ENCODE assay signal across 29 cellular contexts in genomic region chr16:30518552-30518951, GRCh38. TPM values are rescaled to one million over a fixed set of nuclear protein-coding genes. Genes with fewer than 3 reads are reported as not detected.
DNase-seq lines count a peak whose midpoint lies in the region; ATAC-seq and TF ChIP-seq lines count a peak whose summit lies in the region.
"Had no signal": no experiment of that assay in that cellular context is flagged by ENCODE, and none has a peak within 500 bp of the region (broad histone marks: within the 10 kb centered on the region; RNA-seq: fewer than 3 reads in every experiment).

No MANE protein-coding gene starts in this region.

- H2AFZ ChIP-seq in OCI-LY7 (ENCODE audit: low read length): no peak overlapping the region

- ATAC-seq in activated T-cell treated with anti-CD3 and anti-CD28 coated beads, Interleukin-2, amount 50 U/mL, for 4 hours: no peak
- ATAC-seq in naive thymus-derived CD8-positive, alpha-beta T cell: no peak
- ATAC-seq: A549, Panc1 had no signal

- peaks cover 78% of the 10 kb centered on the region for H3K36me3 ChIP-seq in OCI-LY7 (ENCODE audit: insufficient read depth, low read length)
- H3K36me3 ChIP-seq: brain microvascular endothelial cell had no signal

- no peak overlapping the region for H3K4me3 ChIP-seq in OCI-LY7 (ENCODE audit: low read depth, low read length, poor library complexity, severe bottlenecking)
- H3K4me3 ChIP-seq: A549, skin epidermis, upper lobe of left lung had no signal

- peaks cover 89% of the 10 kb centered on the region for H3K36me3 Mint-ChIP-seq in activated T-cell treated with anti-CD3 and anti-CD28 coated beads, Interleukin-2, amount 50 U/mL, for 24 hours (ENCODE audit: low read depth)
- H3K36me3 Mint-ChIP-seq in activated T-cell treated with anti-CD3 and anti-CD28 coated beads, Interleukin-2, amount 50 U/mL, for 4 hours (ENCODE audit: insufficient read depth): peaks cover 39% of the 10 kb centered on the region
- peaks cover 54% of the 10 kb centered on the region for H3K36me3 Mint-ChIP-seq in activated T-helper 1 cell treated with anti-CD3 and anti-CD28 coated beads, Interleukin-12 subunit alpha, Interleukin-12 subunit beta, Interleukin-2, Interleukin-4 antibody, amounts not matched to agents 30 ng/mL and 10 ng/mL and 1 ng/mL, durations not matched to agents 14 hours and 24 hours and 36 hours (ENCODE audit: low read depth)
- peaks cover 0 to 89% (median 22%) of the 10 kb centered on the region in 3 donors for H3K36me3 Mint-ChIP-seq in naive thymus-derived CD8-positive, alpha-beta T cell

- H3K9me2 ChIP-seq in OCI-LY7 (ENCODE audit: insufficient read depth, low read length): no peaks in the 10 kb centered on the region

- in situ Hi-C loops in GM13977 (cut with MboI; ENCODE audit: low pct_unique_long_range_greater_than_20kb, low sequenced_read_pairs, unreplicated experiment): no loop called here

- no peaks in the 10 kb centered on the region for H4K20me1 ChIP-seq in OCI-LY7 (ENCODE audit: insufficient read depth, low read length)

- no peak overlapping the region for H3K27ac ChIP-seq in OCI-LY7 (ENCODE audit: low read depth, low read length, poor library complexity, severe bottlenecking)
- H3K27ac ChIP-seq: A549, brain microvascular endothelial cell, skin epidermis, upper lobe of left lung had no signal

- POLR2A ChIA-PET in naive thymus-derived CD8-positive, alpha-beta T cell (lab: Charles Lee): interaction anchor here (0.6 to 1.9 kb wide), 7 partner anchors 11 to 137 kb away, joined by 3 to 10 read pairs (median 3); partner anchors contain the start of gene ZNF747
- POLR2A ChIA-PET in OCI-LY7 (lab: Charles Lee): interaction anchor here (0.7 kb wide), 1 partner anchor 126 kb away, joined by 4 read pairs; no protein-coding TSS in a partner anchor

- H3K79me2 ChIP-seq in OCI-LY7 (ENCODE audit: insufficient read depth, low read depth, low read length): no peaks in the 10 kb centered on the region

- H3K9me3 Mint-ChIP-seq in activated T-cell treated with anti-CD3 and anti-CD28 coated beads, Interleukin-2, amount 50 U/mL, for 24 hours: no peaks in the 10 kb centered on the region
- no peaks in the 10 kb centered on the region for H3K9me3 Mint-ChIP-seq in activated T-cell treated with anti-CD3 and anti-CD28 coated beads, Interleukin-2, amount 50 U/mL, for 4 hours
- H3K9me3 Mint-ChIP-seq in activated T-helper 1 cell treated with anti-CD3 and anti-CD28 coated beads, Interleukin-12 subunit alpha, Interleukin-12 subunit beta, Interleukin-2, Interleukin-4 antibody, amounts not matched to agents 30 ng/mL and 10 ng/mL and 1 ng/mL, durations not matched to agents 14 hours and 24 hours and 36 hours: no peaks in the 10 kb centered on the region
- no peaks in the 10 kb centered on the region for H3K9me3 Mint-ChIP-seq in naive thymus-derived CD8-positive, alpha-beta T cell
- H3K9me3 Mint-ChIP-seq: nephron had no signal

- H3K4me1 Mint-ChIP-seq in activated T-cell treated with anti-CD3 and anti-CD28 coated beads, Interleukin-2, amount 50 U/mL, for 24 hours (ENCODE audit: low read depth): peaks cover 1% of the 10 kb centered on the region
- no peaks in the 10 kb centered on the region for H3K4me1 Mint-ChIP-seq in activated T-cell treated with anti-CD3 and anti-CD28 coated beads, Interleukin-2, amount 50 U/mL, for 4 hours (ENCODE audit: low read depth)
- peaks cover 4% of the 10 kb centered on the region for H3K4me1 Mint-ChIP-seq in activated T-helper 1 cell treated with anti-CD3 and anti-CD28 coated beads, Interleukin-12 subunit alpha, Interleukin-12 subunit beta, Interleukin-2, Interleukin-4 antibody, amounts not matched to agents 30 ng/mL and 10 ng/mL and 1 ng/mL, durations not matched to agents 14 hours and 24 hours and 36 hours (ENCODE audit: low read depth)
- H3K4me1 Mint-ChIP-seq in naive thymus-derived CD8-positive, alpha-beta T cell: peaks cover 16 to 35% (median 26%) of the 10 kb centered on the region in 4 donors

- no peak overlapping the region for H3K4me3 Mint-ChIP-seq in activated T-cell treated with anti-CD3 and anti-CD28 coated beads, Interleukin-2, amount 50 U/mL, for 24 hours
- no peak overlapping the region for H3K4me3 Mint-ChIP-seq in activated T-cell treated with anti-CD3 and anti-CD28 coated beads, Interleukin-2, amount 50 U/mL, for 4 hours
- no peak overlapping the region for H3K4me3 Mint-ChIP-seq in activated T-helper 1 cell treated with anti-CD3 and anti-CD28 coated beads, Interleukin-12 subunit alpha, Interleukin-12 subunit beta, Interleukin-2, Interleukin-4 antibody, amounts not matched to agents 30 ng/mL and 10 ng/mL and 1 ng/mL, durations not matched to agents 14 hours and 24 hours and 36 hours
- H3K4me3 Mint-ChIP-seq in naive thymus-derived CD8-positive, alpha-beta T cell: peak overlapping the region in 4 of 10 donors; percentile 1 to 59 (median 28)
- H3K4me3 Mint-ChIP-seq: nephron had no signal

- no peak for TF ChIP-seq CTCF in GM13977 (IDR thresholded peaks at IDR 0.05; ENCODE audit: extremely low read depth, insufficient read depth, missing control alignments)
- TF ChIP-seq CTCF in OCI-LY7 (conservative IDR thresholded peaks at IDR 0.05; ENCODE audit: low read length): no peak

- intact Hi-C loops in activated T-helper 1 cell treated with anti-CD3 and anti-CD28 coated beads, Interleukin-12 subunit alpha, Interleukin-12 subunit beta, Interleukin-2, Interleukin-4 antibody, amounts not matched to agents 30 ng/mL and 10 ng/mL and 1 ng/mL, durations not matched to agents 14 hours and 24 hours and 36 hours (cut with micrococcal nuclease): no loop called here
- intact Hi-C loops in OCI-LY7 (cut with micrococcal nuclease; ENCODE audit: unreplicated experiment): no loop called here

- H3K27me3 Mint-ChIP-seq in activated T-cell treated with anti-CD3 and anti-CD28 coated beads, Interleukin-2, amount 50 U/mL, for 24 hours: no peaks in the 10 kb centered on the region
- H3K27me3 Mint-ChIP-seq in activated T-cell treated with anti-CD3 and anti-CD28 coated beads, Interleukin-2, amount 50 U/mL, for 4 hours (ENCODE audit: low read depth): no peaks in the 10 kb centered on the region
- H3K27me3 Mint-ChIP-seq in activated T-helper 1 cell treated with anti-CD3 and anti-CD28 coated beads, Interleukin-12 subunit alpha, Interleukin-12 subunit beta, Interleukin-2, Interleukin-4 antibody, amounts not matched to agents 30 ng/mL and 10 ng/mL and 1 ng/mL, durations not matched to agents 14 hours and 24 hours and 36 hours (ENCODE audit: insufficient read depth): no peaks in the 10 kb centered on the region
- H3K27me3 Mint-ChIP-seq in naive thymus-derived CD8-positive, alpha-beta T cell: no peaks in the 10 kb centered on the region

- DNase-seq in activated T-cell treated with anti-CD3 and anti-CD28 coated beads, Interleukin-2, amount 50 U/mL, for 24 hours: no peak
- DNase-seq in activated T-cell treated with anti-CD3 and anti-CD28 coated beads, Interleukin-2, amount 50 U/mL, for 4 hours: no peak
- peak; percentile 5 for DNase-seq in GM13977 (ENCODE audit: low spot score)
- no peak for DNase-seq in activated T-helper 1 cell treated with anti-CD3 and anti-CD28 coated beads, Interleukin-12 subunit alpha, Interleukin-12 subunit beta, Interleukin-2, Interleukin-4 antibody, amounts not matched to agents 30 ng/mL and 10 ng/mL and 1 ng/mL, durations not matched to agents 14 hours and 24 hours and 36 hours (ENCODE audit: low spot score)
- peak in 1 of 10 donors; percentile 32 for DNase-seq in naive thymus-derived CD8-positive, alpha-beta T cell
- DNase-seq in SW480 (ENCODE audit: low spot score): no peak
- no peak for DNase-seq in cerebellum (ENCODE audit: low spot score)
- DNase-seq in OCI-LY7 (ENCODE audit: low spot score): no peak
- DNase-seq: activated CD4-positive, CD25-positive, alpha-beta regulatory T cell treated with anti-CD3 and anti-CD28 coated beads, Interleukin-2, amount 50 U/mL, for 72 hours; AML-193; brain microvascular endothelial cell; effector CD4-positive, alpha-beta T cell; midbrain; NCI-H1694 treated with DMSO at 0.1 percent for 48 hours; NCI-H2171 treated with DMSO at 0.1 percent for 48 hours; NCI-H524; SIG-M5; stimulated activated CD8-positive, alpha-beta memory T cell treated with anti-CD3 and anti-CD28 coated beads, Interleukin-4, amount 100 ng/mL, for 48 hours; substantia nigra; upper lobe of left lung had no signal

- BruUV-seq in OCI-LY7 (replicated peaks; lab: Mats Ljungman, UMichigan): no TSS peak

- peak overlapping the region; percentile 19 for H3K27ac Mint-ChIP-seq in activated T-cell treated with anti-CD3 and anti-CD28 coated beads, Interleukin-2, amount 50 U/mL, for 24 hours
- peak overlapping the region; percentile 31 for H3K27ac Mint-ChIP-seq in activated T-helper 1 cell treated with anti-CD3 and anti-CD28 coated beads, Interleukin-12 subunit alpha, Interleukin-12 subunit beta, Interleukin-2, Interleukin-4 antibody, amounts not matched to agents 30 ng/mL and 10 ng/mL and 1 ng/mL, durations not matched to agents 14 hours and 24 hours and 36 hours
- H3K27ac Mint-ChIP-seq in naive thymus-derived CD8-positive, alpha-beta T cell: peak overlapping the region; percentile 8 to 92 (median 66)

- H3K4me1 ChIP-seq in OCI-LY7 (ENCODE audit: insufficient read depth, low read length, poor library complexity, severe bottlenecking): no peaks in the 10 kb centered on the region
- H3K4me1 ChIP-seq: upper lobe of left lung had no signal

- H3K4me2 ChIP-seq in OCI-LY7 (ENCODE audit: low read length): no peak overlapping the region
- H3K4me2 ChIP-seq: A549 had no signal

- CTCF ChIA-PET in OCI-LY7 (lab: Charles Lee; ENCODE audit: unreplicated experiment): no interaction called here

- no peaks in the 10 kb centered on the region for H3K9me3 ChIP-seq in OCI-LY7 (ENCODE audit: low read length)
- H3K9me3 ChIP-seq: A549, upper lobe of left lung had no signal

RNA-seq across cellular contexts. Expression of gene ZNF768, which starts 7.8 kb away (rescaled TPM):
- 10 to 100 TPM in 2 of 3 donors, 1 to 10 TPM in 1; 9.1 to 10.7 (median 10.5) TPM for total RNA-seq in activated T-cell treated with anti-CD3 and anti-CD28 coated beads, Interleukin-2, amount 50 U/mL, for 4 hours
- 13.7 and 14.6 TPM in 2 replicates for total RNA-seq in activated T-helper 1 cell treated with anti-CD3 and anti-CD28 coated beads, Interleukin-12 subunit alpha, Interleukin-12 subunit beta, Interleukin-2, Interleukin-4 antibody, amounts not matched to agents 30 ng/mL and 10 ng/mL and 1 ng/mL, durations not matched to agents 14 hours and 24 hours and 36 hours
- 1 to 10 TPM; 8.3 to 8.5 TPM for total RNA-seq in naive thymus-derived CD8-positive, alpha-beta T cell
- polyA plus RNA-seq in naive thymus-derived CD8-positive, alpha-beta T cell: 1 to 10 TPM; 1.1 to 2.1 (median 1.5) TPM
- 16.7 TPM for total RNA-seq in cerebellum
- total RNA-seq in OCI-LY7 (2014; rRNA removed; shearing (Covaris generic)): 43.4 and 63.7 TPM in 2 replicates
- total RNA-seq in OCI-LY7 (2022): 38.3 and 42.9 TPM in 2 replicates

RNA-seq across cellular contexts. Expression of gene ZNF747, which starts 16.1 kb away (rescaled TPM):
- 10 to 100 TPM; 14.2 to 15.4 (median 15.2) TPM for total RNA-seq in activated T-cell treated with anti-CD3 and anti-CD28 coated beads, Interleukin-2, amount 50 U/mL, for 4 hours
- 13.8 and 15.8 TPM in 2 replicates for total RNA-seq in activated T-helper 1 cell treated with anti-CD3 and anti-CD28 coated beads, Interleukin-12 subunit alpha, Interleukin-12 subunit beta, Interleukin-2, Interleukin-4 antibody, amounts not matched to agents 30 ng/mL and 10 ng/mL and 1 ng/mL, durations not matched to agents 14 hours and 24 hours and 36 hours
- total RNA-seq in naive thymus-derived CD8-positive, alpha-beta T cell: 10 to 100 TPM; 21.8 to 21.9 TPM
- 10 to 100 TPM in 2 of 3 donors, 1 to 10 TPM in 1; 9.5 to 12.0 (median 11.4) TPM for polyA plus RNA-seq in naive thymus-derived CD8-positive, alpha-beta T cell
- total RNA-seq in cerebellum (9.9 TPM), OCI-LY7 (2022) (17.2 and 20.8 TPM in 2 replicates)
- 15.7 and 22.2 TPM in 2 replicates for total RNA-seq in OCI-LY7 (2014; rRNA removed; shearing (Covaris generic))

RNA-seq across cellular contexts. Expression of gene ZNF764, which starts 39.6 kb away (rescaled TPM):
- 10 to 100 TPM; 21.2 to 23.4 (median 22.5) TPM for total RNA-seq in activated T-cell treated with anti-CD3 and anti-CD28 coated beads, Interleukin-2, amount 50 U/mL, for 4 hours
- total RNA-seq in activated T-helper 1 cell treated with anti-CD3 and anti-CD28 coated beads, Interleukin-12 subunit alpha, Interleukin-12 subunit beta, Interleukin-2, Interleukin-4 antibody, amounts not matched to agents 30 ng/mL and 10 ng/mL and 1 ng/mL, durations not matched to agents 14 hours and 24 hours and 36 hours: 17.9 and 21.2 TPM in 2 replicates
- total RNA-seq in naive thymus-derived CD8-positive, alpha-beta T cell: 10 to 100 TPM; 18.8 to 19.3 TPM
- 1 to 10 TPM; 3.6 to 6.5 (median 4.0) TPM for polyA plus RNA-seq in naive thymus-derived CD8-positive, alpha-beta T cell
- total RNA-seq in cerebellum (10.1 TPM), OCI-LY7 (2022) (12.8 and 13.8 TPM in 2 replicates)
- 10.5 and 14.6 TPM in 2 replicates for total RNA-seq in OCI-LY7 (2014; rRNA removed; shearing (Covaris generic))

RNA-seq across cellular contexts. Expression of gene ITGAL, which starts 46.0 kb away (rescaled TPM):
- total RNA-seq in activated T-cell treated with anti-CD3 and anti-CD28 coated beads, Interleukin-2, amount 50 U/mL, for 4 hours: 100 to 1,000 TPM; 193 to 259 (median 220) TPM
- 259 and 287 TPM in 2 replicates for total RNA-seq in activated T-helper 1 cell treated with anti-CD3 and anti-CD28 coated beads, Interleukin-12 subunit alpha, Interleukin-12 subunit beta, Interleukin-2, Interleukin-4 antibody, amounts not matched to agents 30 ng/mL and 10 ng/mL and 1 ng/mL, durations not matched to agents 14 hours and 24 hours and 36 hours
- 100 to 1,000 TPM; 334 to 339 TPM for total RNA-seq in naive thymus-derived CD8-positive, alpha-beta T cell
- 100 to 1,000 TPM; 121 to 157 (median 124) TPM for polyA plus RNA-seq in naive thymus-derived CD8-positive, alpha-beta T cell
- total RNA-seq in cerebellum (1.5 TPM), OCI-LY7 (2022) (125 and 140 TPM in 2 replicates)
- total RNA-seq in OCI-LY7 (2014; rRNA removed; shearing (Covaris generic)): 30.7 and 40.2 TPM in 2 replicates
- total RNA-seq: epithelial cell of proximal tubule, H4, osteocyte, renal cortical epithelial cell had no signal
- polyA plus RNA-seq: keratinocyte had no signal

RNA-seq across cellular contexts. Expression of gene ZNF688, which starts 53.0 kb away (rescaled TPM):
- total RNA-seq in activated T-cell treated with anti-CD3 and anti-CD28 coated beads, Interleukin-2, amount 50 U/mL, for 4 hours: 1 to 10 TPM; 5.6 to 8.1 (median 7.4) TPM
- 7.4 and 9.4 TPM in 2 replicates for total RNA-seq in activated T-helper 1 cell treated with anti-CD3 and anti-CD28 coated beads, Interleukin-12 subunit alpha, Interleukin-12 subunit beta, Interleukin-2, Interleukin-4 antibody, amounts not matched to agents 30 ng/mL and 10 ng/mL and 1 ng/mL, durations not matched to agents 14 hours and 24 hours and 36 hours
- total RNA-seq in naive thymus-derived CD8-positive, alpha-beta T cell: 10 to 100 TPM; 19.9 to 21.2 TPM
- 10 to 100 TPM; 21.2 to 22.0 (median 21.7) TPM for polyA plus RNA-seq in naive thymus-derived CD8-positive, alpha-beta T cell
- total RNA-seq in cerebellum (8.7 TPM), OCI-LY7 (2022) (15.0 and 15.3 TPM in 2 replicates)
- total RNA-seq in OCI-LY7 (2014; rRNA removed; shearing (Covaris generic)): 17.5 and 19.8 TPM in 2 replicates
